In the genomic region with DNA sequence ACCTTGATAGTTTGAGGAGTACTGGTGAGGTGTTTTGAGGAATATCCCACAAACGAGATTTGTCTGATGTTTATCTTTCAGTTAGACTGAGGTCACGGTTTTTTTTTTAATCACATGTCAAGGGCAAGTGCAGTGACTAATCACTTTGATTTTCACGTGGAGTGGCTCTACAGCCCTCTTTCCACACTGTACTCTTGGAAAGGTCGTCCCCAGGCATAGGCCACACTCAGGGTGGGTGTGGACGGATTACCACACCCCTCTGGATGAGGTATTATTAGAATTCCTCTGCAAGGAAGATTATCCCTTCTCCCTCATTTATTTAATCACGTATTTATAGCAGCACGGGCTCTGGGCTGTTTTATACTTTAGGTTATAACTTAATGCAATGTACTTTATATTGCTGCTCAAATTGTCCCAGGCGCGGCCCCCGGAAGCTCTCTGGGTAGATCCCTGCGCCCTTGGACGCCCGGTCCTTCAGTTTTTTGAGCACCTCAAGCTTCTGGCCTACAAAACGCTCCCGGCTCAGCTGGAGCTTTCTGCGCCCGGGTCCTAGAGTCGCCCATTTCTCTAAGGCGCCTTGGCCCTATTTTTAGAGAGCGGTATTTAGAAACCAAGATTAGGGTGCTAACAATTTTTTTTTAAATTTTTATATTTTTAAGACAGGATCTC, we compare ENCODE assay signal across 8 cellular contexts. TPM values are rescaled to one million over a fixed set of nuclear protein-coding genes. Genes with fewer than 3 reads are reported as not detected.
DNase-seq lines count a peak whose midpoint lies in the region; ATAC-seq and TF ChIP-seq lines count a peak whose summit lies in the region.

No MANE protein-coding gene starts in this region.

- ATAC-seq in GM21786 (IDR thresholded peaks at IDR 0.05; ENCODE audit: unreplicated experiment) (peak; percentile 72), IMR-90 (ENCODE audit: low read depth) (peak; percentile 74), Right ventricle myocardium superior (ENCODE audit: poor library complexity) (peak; percentile 85)

- dilution Hi-C loops in IMR-90 (cut with HindIII; ENCODE audit: low sequenced_read_pairs, unreplicated experiment) = no loop called here

- no peak overlapping the region for H2BK15ac ChIP-seq in IMR-90 (ENCODE audit: low read depth, low read length)

- H3K9me3 ChIP-seq in IMR-90 (ENCODE audit: control insufficient read depth, insufficient read depth, low read length) = no peaks in the 10 kb centered on the region

- peak overlapping the region; percentile 56; the same call in 1 of the 2 replicates for H3K14ac ChIP-seq in IMR-90 (replicated peaks; ENCODE audit: low read depth, low read length)

- H4K8ac ChIP-seq in IMR-90 (ENCODE audit: low read depth in 2 of 2, low read length in 2 of 2) = peak overlapping the region; percentile 91 to 94

- peaks cover 14% of the 10 kb centered on the region for H3K36me3 Mint-ChIP-seq in activated naive CD4-positive, alpha-beta T cell treated with anti-CD3 and anti-CD28 coated beads, Interleukin-2, amount 10 ng/mL, durations not matched to agents 7 days and 5 days

- CTCF ChIA-PET in IMR-90 (lab: Yijun Ruan, JAX) = interaction anchor here (0.6 kb wide), 1 partner anchor 24 kb away, joined by 4 read pairs; no protein-coding TSS in a partner anchor
- CTCF ChIA-PET in activated naive CD4-positive, alpha-beta T cell treated with anti-CD3 and anti-CD28 coated beads, Interleukin-2, amount 10 ng/mL, durations not matched to agents 7 days and 5 days (lab: Charles Lee) = no interaction called here

- no peaks in the 10 kb centered on the region for H3K27me3 ChIP-seq in IMR-90 (ENCODE audit: control insufficient read depth, insufficient read depth, low read length)

- H3K9me1 ChIP-seq in IMR-90 (ENCODE audit: insufficient read depth, low read length) = peaks cover 2% of the 10 kb centered on the region; the same call in 1 of the 2 replicates

- peaks cover 51% of the 10 kb centered on the region for H3K4me1 Mint-ChIP-seq in activated naive CD4-positive, alpha-beta T cell treated with anti-CD3 and anti-CD28 coated beads, Interleukin-2, amount 10 ng/mL, durations not matched to agents 7 days and 5 days

- peak overlapping the region; percentile 44; the same call in 1 of the 2 replicates for H2BK20ac ChIP-seq in IMR-90 (ENCODE audit: low read depth, low read length)

- no TSS peak for BruUV-seq in IMR-90 (replicated peaks; lab: Mats Ljungman, UMichigan)

- H3K79me1 ChIP-seq in IMR-90 (ENCODE audit: low read depth in 1 of 2, low read length in 2 of 2) = peaks cover 13 to 26% of the 10 kb centered on the region in 2 experiments; a peak in 3 of 4 replicates

- H3K4me2 ChIP-seq in IMR-90 (ENCODE audit: low read depth, low read length) = peak overlapping the region; percentile 95

- H2BK5ac ChIP-seq in IMR-90 (ENCODE audit: low read depth, low read length, poor library complexity, severe bottlenecking) = peak overlapping the region; percentile 49

- H3K36me3 ChIP-seq in IMR-90 (ENCODE audit: control insufficient read depth, insufficient read depth, low read length) = no peaks in the 10 kb centered on the region

- H3K4me3 ChIP-seq in IMR-90 (ENCODE audit: insufficient read depth, low read depth, low read length) = peak overlapping the region; percentile 68

- peaks cover 23% of the 10 kb centered on the region for H4K20me1 ChIP-seq in IMR-90 (ENCODE audit: insufficient read depth, low read length)

- no peaks in the 10 kb centered on the region for H3K27me3 Mint-ChIP-seq in activated naive CD4-positive, alpha-beta T cell treated with anti-CD3 and anti-CD28 coated beads, Interleukin-2, amount 10 ng/mL, durations not matched to agents 7 days and 5 days

- POLR2A ChIA-PET in IMR-90 (lab: Charles Lee; ENCODE audit: unreplicated experiment) = no interaction called here

- in situ Hi-C loops in G401 (cut with HindIII; ENCODE audit: low sequenced_read_pairs) = no loop called here
- in situ Hi-C loops in IMR-90 (cut with MboI; ENCODE audit: low sequenced_read_pairs) = loop anchor here (25.0 kb wide), 2 partner anchors 408 to 742 kb away; a partner anchor contains a TSS

- H3K4me1 ChIP-seq in IMR-90 (ENCODE audit: control insufficient read depth, insufficient read depth, low read length) = peaks cover 7% of the 10 kb centered on the region

- peak overlapping the region; percentile 88 for H3K4ac ChIP-seq in IMR-90 (ENCODE audit: low read depth, low read length)

- peak overlapping the region; percentile 53 for H4K91ac ChIP-seq in IMR-90 (ENCODE audit: insufficient read depth, low read depth, low read length)

- peak overlapping the region; percentile 99 for H3K27ac Mint-ChIP-seq in activated naive CD4-positive, alpha-beta T cell treated with anti-CD3 and anti-CD28 coated beads, Interleukin-2, amount 10 ng/mL, durations not matched to agents 7 days and 5 days

- WGBS in IMR-90 (ENCODE audit: extremely low coverage in 2 of 2, insufficient read length in 1 of 2), 2 experiments = no CpG with 5 or more reads among the region's 20 CpGs

- H3K18ac ChIP-seq in IMR-90 (ENCODE audit: low read depth, low read length) = peak overlapping the region; percentile 69; the same call in 1 of the 2 replicates

- TF ChIP-seq POLR2A in IMR-90 (IDR thresholded peaks at IDR 0.05; ENCODE audit: low read depth, low read length) = no peak

- H4K5ac ChIP-seq in IMR-90 (ENCODE audit: low read depth, low read length) = peak overlapping the region; percentile 87

- peak overlapping the region; percentile 48 for H3K27ac ChIP-seq in IMR-90 (ENCODE audit: insufficient read depth, low read length)

- no peaks in the 10 kb centered on the region for H3K9me3 Mint-ChIP-seq in activated naive CD4-positive, alpha-beta T cell treated with anti-CD3 and anti-CD28 coated beads, Interleukin-2, amount 10 ng/mL, durations not matched to agents 7 days and 5 days

- peak overlapping the region; percentile 27; the same call in 1 of the 2 replicates for H2AK5ac ChIP-seq in IMR-90 (ENCODE audit: low read depth, low read length)

- intact Hi-C loops in IMR-90 (cut with micrococcal nuclease) = no loop called here
- intact Hi-C loops in Right ventricle myocardium superior (cut with DNase I) = no loop called here

- H2BK120ac ChIP-seq in IMR-90 (ENCODE audit: low read depth, low read length) = peak overlapping the region; percentile 28; the same call in 1 of the 2 replicates

- peak overlapping the region; percentile 86 for H2AFZ ChIP-seq in IMR-90 (replicated peaks; ENCODE audit: low read length, poor library complexity)

- peak overlapping the region; percentile 88 for H3K4me3 Mint-ChIP-seq in activated naive CD4-positive, alpha-beta T cell treated with anti-CD3 and anti-CD28 coated beads, Interleukin-2, amount 10 ng/mL, durations not matched to agents 7 days and 5 days

- peak overlapping the region; percentile 52; the same call in 1 of the 2 replicates for H3K56ac ChIP-seq in IMR-90 (ENCODE audit: extremely low read depth, insufficient read depth, low read length)

- DNase-seq in G401 (ENCODE audit: low spot score) = peak; percentile 95
- peak; percentile 61 for DNase-seq in IMR-90
- peak; percentile 79 for DNase-seq in RPMI7951 (ENCODE audit: low read depth)
- peak; percentile 62 for DNase-seq in activated naive CD4-positive, alpha-beta T cell treated with anti-CD3 and anti-CD28 coated beads, Interleukin-2, amount 10 ng/mL, durations not matched to agents 7 days and 5 days
- no peak for DNase-seq in Right ventricle myocardium superior
- DNase-seq in pons (ENCODE audit: low spot score) = peak; percentile 60
- DNase-seq in UCSD-AML1 (lab: John Stamatoyannopoulos, UW; ENCODE audit: unreplicated experiment) = no peak

- peak overlapping the region; percentile 51 for H2AK9ac ChIP-seq in IMR-90 (replicated peaks; ENCODE audit: low read depth, low read length, poor library complexity)

- TF ChIP-seq CTCF in IMR-90 (conservative IDR thresholded peaks at IDR 0.05; ENCODE audit: low read depth, low read length) = no peak

- peak overlapping the region; percentile 79 for H3K23ac ChIP-seq in IMR-90 (ENCODE audit: low read depth, low read length)

- no peak for TF ChIP-seq RAD21 in IMR-90 (IDR thresholded peaks at IDR 0.05; ENCODE audit: low read length)

- peak overlapping the region; percentile 79 for H3K9ac ChIP-seq in IMR-90 (ENCODE audit: low read depth, low read length)

TF ChIP-seq in IMR-90, 13 proteins besides CTCF, POLR2A, EP300 and RAD21:
- peak; percentile 29; the same call in 1 of the 2 replicates for TF ChIP-seq MXI1 (IDR thresholded peaks at IDR 0.05; ENCODE audit: borderline replicate concordance, low read depth, low read length)
- TF ChIP-seq, protein P1, sequence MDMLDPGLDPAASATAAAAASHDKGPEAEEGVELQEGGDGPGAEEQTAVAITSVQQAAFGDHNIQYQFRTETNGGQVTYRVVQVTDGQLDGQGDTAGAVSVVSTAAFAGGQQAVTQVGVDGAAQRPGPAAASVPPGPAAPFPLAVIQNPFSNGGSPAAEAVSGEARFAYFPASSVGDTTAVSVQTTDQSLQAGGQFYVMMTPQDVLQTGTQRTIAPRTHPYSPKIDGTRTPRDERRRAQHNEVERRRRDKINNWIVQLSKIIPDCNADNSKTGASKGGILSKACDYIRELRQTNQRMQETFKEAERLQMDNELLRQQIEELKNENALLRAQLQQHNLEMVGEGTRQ (IDR thresholded peaks at IDR 0.05; ENCODE audit: low read depth, low read length) = peak; percentile 55; the same call in 1 of the 2 replicates
- TF ChIP-seq RCOR1 (IDR thresholded peaks at IDR 0.05; ENCODE audit: insufficient replicate concordance, low read length) = no peak
- 0 out of 2 replicates have a peak, but pooled peaks have one; percentile 25 for TF ChIP-seq NFE2L2 (IDR thresholded peaks at IDR 0.05; ENCODE audit: low read depth, low read length)
- peak; percentile 40; the same call in 1 of the 2 replicates for TF ChIP-seq FOS (IDR thresholded peaks at IDR 0.05; ENCODE audit: low read depth, low read length)
- no peak for TF ChIP-seq MAZ (IDR thresholded peaks at IDR 0.05; ENCODE audit: borderline replicate concordance, low read depth, low read length)
- TF ChIP-seq BHLHE40 (IDR thresholded peaks at IDR 0.05; ENCODE audit: low read depth, low read length) = peak; percentile 69
- TF ChIP-seq CHD1 (IDR thresholded peaks at IDR 0.05; ENCODE audit: low read depth, low read length) = no peak
TF ChIP-seq in IMR-90: peak in this region for 5.

RNA-seq across cellular contexts. Expression of a gene that starts 0.5 kb away (rescaled TPM):
- 84.1 and 96.6 TPM in 2 replicates for total RNA-seq in G401 (2014; rRNA removed; shearing (Covaris generic))
- 82.1 and 118 TPM in 2 replicates for total RNA-seq in IMR-90 (2012; rRNA removed)
- 57.6 and 62.9 TPM in 2 replicates for polyA plus RNA-seq in IMR-90 (2012; rRNA removed)
- polyA plus RNA-seq in IMR-90 (2012; cell fraction: cytosol; rRNA removed) = 27.2 and 28.3 TPM in 2 replicates
- polyA plus RNA-seq in IMR-90 (2012; cell fraction: nucleus; rRNA removed; ENCODE audit: low replicate concordance) = 12.8 and 29.2 TPM in 2 replicates
- 93.9 and 100 TPM in 2 replicates for total RNA-seq in RPMI7951 (2014; rRNA removed; shearing (Covaris generic))
- 31.0 TPM for total RNA-seq in Right ventricle myocardium superior

RNA-seq across cellular contexts. Expression of a gene that starts 11.4 kb away (rescaled TPM):
- total RNA-seq in G401 (2014; rRNA removed; shearing (Covaris generic)) = 83.2 and 92.2 TPM in 2 replicates
- total RNA-seq in IMR-90 (2012; rRNA removed) = 76.4 and 86.7 TPM in 2 replicates
- polyA plus RNA-seq in IMR-90 (2012; rRNA removed) = 106 and 121 TPM in 2 replicates
- 49.5 and 136 TPM in 2 replicates for polyA plus RNA-seq in IMR-90 (2012; cell fraction: cytosol; rRNA removed)
- 70.7 and 119 TPM in 2 replicates for polyA plus RNA-seq in IMR-90 (2012; cell fraction: nucleus; rRNA removed; ENCODE audit: low replicate concordance)
- 63.1 and 68.1 TPM in 2 replicates for total RNA-seq in RPMI7951 (2014; rRNA removed; shearing (Covaris generic))
- 83.6 TPM for total RNA-seq in Right ventricle myocardium superior

Comparison
In these comparisons a context has a peak if more than half of its experiments do, and no peak if none do; other contexts are left out.
1. DNase-seq: peak in G401 (single experiment), IMR-90 (single experiment), RPMI7951 (single experiment), activated naive CD4-positive, alpha-beta T cell treated with anti-CD3 and anti-CD28 coated beads, Interleukin-2, amount 10 ng/mL, durations not matched to agents 7 days and 5 days (single experiment) and pons (single experiment); none in Right ventricle myocardium superior (single experiment) and UCSD-AML1 (single experiment).
2. Peak in every context shown above with its lines, with median percentiles within 50 percentile points of each other: ATAC-seq.